ENCODE assay signal across 8 cellular contexts in the genomic region with DNA sequence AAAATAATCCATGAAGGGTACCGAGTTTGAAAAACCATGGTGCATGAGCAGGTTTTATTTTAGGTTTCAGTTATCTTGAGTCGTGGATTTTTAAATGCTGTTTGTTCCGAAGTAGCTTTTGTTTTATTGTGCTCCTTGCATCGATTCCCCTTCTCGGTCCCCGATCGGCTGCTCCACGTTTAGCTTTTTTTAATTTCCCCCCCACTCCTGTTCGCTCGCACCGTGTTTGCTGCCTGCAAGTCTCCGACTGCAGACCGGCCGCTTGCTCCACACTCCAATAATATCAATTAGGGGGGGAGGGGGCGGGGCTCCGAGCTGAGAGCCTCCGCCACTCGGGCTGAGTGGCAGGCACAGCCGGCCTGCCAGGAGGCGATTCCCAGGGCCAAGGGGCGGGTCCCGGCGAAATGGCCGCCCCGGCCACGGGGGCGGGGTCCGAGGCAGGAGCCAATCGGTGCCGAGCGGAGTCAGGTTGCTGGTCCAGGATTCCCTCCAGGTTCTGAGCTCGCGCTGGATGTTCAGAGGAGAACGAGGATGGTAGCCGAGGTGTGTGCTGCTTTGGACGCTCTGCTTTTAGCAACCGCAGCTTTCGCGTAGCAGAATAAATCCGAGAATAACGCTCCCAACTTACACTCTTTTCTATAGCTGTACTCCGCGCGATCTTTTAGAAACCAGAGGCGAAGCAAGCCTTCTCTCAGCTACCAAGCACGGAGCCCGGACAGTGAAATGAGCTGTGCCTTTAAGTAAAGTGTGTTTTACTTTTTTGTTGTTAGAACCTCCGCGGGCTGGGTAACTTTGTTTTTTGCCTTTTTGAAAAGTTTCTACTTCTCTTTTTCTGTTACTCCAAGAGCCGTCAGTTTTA. TPM values are rescaled to one million over a fixed set of nuclear protein-coding genes. Genes with fewer than 3 reads are reported as not detected.
DNase-seq lines count a peak whose midpoint lies in the region; ATAC-seq and TF ChIP-seq lines count a peak whose summit lies in the region.

A gene (minus strand): TSS at position 256 of the 859 bp plus-strand sequence. CDS start 218 bp downstream, at position 38.

- intact Hi-C loops in activated T-helper 1 cell treated with anti-CD3 and anti-CD28 coated beads, Interleukin-12 subunit alpha, Interleukin-12 subunit beta, Interleukin-2, Interleukin-4 antibody, amounts not matched to agents 30 ng/mL and 10 ng/mL and 1 ng/mL, durations not matched to agents 14 hours and 24 hours and 36 hours (cut with micrococcal nuclease): no loop called here

- peak within 1 kb of the TSS; percentile 73 for H3K4me3 Mint-ChIP-seq in activated T-helper 1 cell treated with anti-CD3 and anti-CD28 coated beads, Interleukin-12 subunit alpha, Interleukin-12 subunit beta, Interleukin-2, Interleukin-4 antibody, amounts not matched to agents 30 ng/mL and 10 ng/mL and 1 ng/mL, durations not matched to agents 14 hours and 24 hours and 36 hours

- peaks cover 19% of the 10 kb centered on the region for H3K4me1 Mint-ChIP-seq in activated T-helper 1 cell treated with anti-CD3 and anti-CD28 coated beads, Interleukin-12 subunit alpha, Interleukin-12 subunit beta, Interleukin-2, Interleukin-4 antibody, amounts not matched to agents 30 ng/mL and 10 ng/mL and 1 ng/mL, durations not matched to agents 14 hours and 24 hours and 36 hours (ENCODE audit: low read depth)

- no peaks in the 10 kb centered on the region for H3K36me3 Mint-ChIP-seq in activated T-helper 1 cell treated with anti-CD3 and anti-CD28 coated beads, Interleukin-12 subunit alpha, Interleukin-12 subunit beta, Interleukin-2, Interleukin-4 antibody, amounts not matched to agents 30 ng/mL and 10 ng/mL and 1 ng/mL, durations not matched to agents 14 hours and 24 hours and 36 hours (ENCODE audit: low read depth)

- peaks cover 19% of the 10 kb centered on the region for H3K27me3 ChIP-seq in BJ (ENCODE audit: control insufficient read depth, insufficient read depth, low read length)

- POLR2A ChIA-PET in BJ (lab: Charles Lee): no interaction called here

- CTCF ChIA-PET in BJ (lab: Yijun Ruan, JAX): no interaction called here

- peak; percentile 89 for ATAC-seq in HG03196 (IDR thresholded peaks at IDR 0.05; ENCODE audit: unreplicated experiment)

- H3K9me3 Mint-ChIP-seq in activated T-helper 1 cell treated with anti-CD3 and anti-CD28 coated beads, Interleukin-12 subunit alpha, Interleukin-12 subunit beta, Interleukin-2, Interleukin-4 antibody, amounts not matched to agents 30 ng/mL and 10 ng/mL and 1 ng/mL, durations not matched to agents 14 hours and 24 hours and 36 hours: no peaks in the 10 kb centered on the region

- H3K4me3 ChIP-seq in BJ (ENCODE audit: low read depth, low read length) (peak within 1 kb of the TSS; percentile 34), fibroblast of villous mesenchyme (ENCODE audit: low read depth, low read length) (peak within 1 kb of the TSS; percentile 36)

- H3K27ac ChIP-seq in substantia nigra (ENCODE audit: low read depth, low read length, poor library complexity, severe bottlenecking): peak within 1 kb of the TSS; percentile 59

- no peak within 1 kb of the TSS for H3K27ac Mint-ChIP-seq in activated T-helper 1 cell treated with anti-CD3 and anti-CD28 coated beads, Interleukin-12 subunit alpha, Interleukin-12 subunit beta, Interleukin-2, Interleukin-4 antibody, amounts not matched to agents 30 ng/mL and 10 ng/mL and 1 ng/mL, durations not matched to agents 14 hours and 24 hours and 36 hours

- no peak for TF ChIP-seq CTCF in BJ (IDR thresholded peaks at IDR 0.05; ENCODE audit: insufficient read depth, low read depth, low read length)
- TF ChIP-seq CTCF in fibroblast of villous mesenchyme (IDR thresholded peaks at IDR 0.05; ENCODE audit: insufficient read depth, low read depth, low read length): no peak

- DNase-seq in BJ (ENCODE audit: low read depth): peak; percentile 37
- peak; percentile 50 for DNase-seq in GM19238 (ENCODE audit: insufficient read length, low spot score)
- peak; percentile 90 for DNase-seq in NCI-H2227 treated with DMSO at 0.1 percent for 48 hours (lab: John Stamatoyannopoulos, UW)
- DNase-seq in activated T-helper 1 cell treated with anti-CD3 and anti-CD28 coated beads, Interleukin-12 subunit alpha, Interleukin-12 subunit beta, Interleukin-2, Interleukin-4 antibody, amounts not matched to agents 30 ng/mL and 10 ng/mL and 1 ng/mL, durations not matched to agents 14 hours and 24 hours and 36 hours (ENCODE audit: low spot score): peak; percentile 32
- peak; percentile 71 for DNase-seq in fibroblast of villous mesenchyme (ENCODE audit: low read depth)
- peak; percentile 98 for DNase-seq in myocyte (ENCODE audit: low read depth)
- peak; percentile 48 to 98 (median 91) for DNase-seq in substantia nigra (lab: John Stamatoyannopoulos, UW)

- H3K36me3 ChIP-seq in BJ (ENCODE audit: control insufficient read depth, insufficient read depth, low read length): no peaks in the 10 kb centered on the region

- H3K27me3 Mint-ChIP-seq in activated T-helper 1 cell treated with anti-CD3 and anti-CD28 coated beads, Interleukin-12 subunit alpha, Interleukin-12 subunit beta, Interleukin-2, Interleukin-4 antibody, amounts not matched to agents 30 ng/mL and 10 ng/mL and 1 ng/mL, durations not matched to agents 14 hours and 24 hours and 36 hours (ENCODE audit: insufficient read depth): peaks cover 64% of the 10 kb centered on the region

RNA-seq across cellular contexts. Expression of the gene that starts here (rescaled TPM):
- polyA plus RNA-seq in BJ (2011; rRNA removed): 0.01 TPM in 1 of 2 replicates, not detected in the other
- not detected in 2 replicates for polyA minus RNA-seq in BJ (2011; rRNA and poly(A)+ RNA removed)
- total RNA-seq in activated T-helper 1 cell treated with anti-CD3 and anti-CD28 coated beads, Interleukin-12 subunit alpha, Interleukin-12 subunit beta, Interleukin-2, Interleukin-4 antibody, amounts not matched to agents 30 ng/mL and 10 ng/mL and 1 ng/mL, durations not matched to agents 14 hours and 24 hours and 36 hours: not detected in 2 replicates
- 0.32 and 0.43 TPM in 2 replicates for total RNA-seq in fibroblast of villous mesenchyme
- 8.7 and 8.9 TPM in 2 replicates for total RNA-seq in myocyte
- 0.54 TPM for polyA plus RNA-seq in myocyte (2012)

Comparison
In these comparisons a context has a peak if more than half of its experiments do, and no peak if none do; other contexts are left out.
1. Peak in every context shown above with its lines: DNase-seq, ATAC-seq, H3K4me3 ChIP-seq and H3K27ac ChIP-seq.
2. Peak in DNase-seq and H3K4me3 ChIP-seq in BJ; RNA of the gene not detected or under 1 TPM.
3. Peak in DNase-seq in activated T-helper 1 cell treated with anti-CD3 and anti-CD28 coated beads, Interleukin-12 subunit alpha, Interleukin-12 subunit beta, Interleukin-2, Interleukin-4 antibody, amounts not matched to agents 30 ng/mL and 10 ng/mL and 1 ng/mL, durations not matched to agents 14 hours and 24 hours and 36 hours; RNA of the gene not detected or under 1 TPM.
4. Peak in DNase-seq and H3K4me3 ChIP-seq in fibroblast of villous mesenchyme; RNA of the gene not detected or under 1 TPM.
5. DNase-seq: peak in every context shown above with its lines; median percentile 98 in myocyte; 91 in substantia nigra; 90 in NCI-H2227 treated with DMSO at 0.1 percent for 48 hours; 71 in fibroblast of villous mesenchyme; 50 in GM19238; 37 in BJ; 32 in activated T-helper 1 cell treated with anti-CD3 and anti-CD28 coated beads, Interleukin-12 subunit alpha, Interleukin-12 subunit beta, Interleukin-2, Interleukin-4 antibody, amounts not matched to agents 30 ng/mL and 10 ng/mL and 1 ng/mL, durations not matched to agents 14 hours and 24 hours and 36 hours.